1 cellular context compared by ENCODE assay signal in genomic region chr7:101898019-101898575, GRCh38.
TF ChIP-seq lines count a peak whose summit lies in the region.

No MANE protein-coding gene starts in this region.

TF ChIP-seq in GM23338, 12 proteins besides CTCF, POLR2A, EP300 and RAD21 (continued from another document):
- TF ChIP-seq ZNF462 (CRISPR knock-in tag; IDR thresholded peaks at IDR 0.05): no peak
- TF ChIP-seq JUNB (IDR thresholded peaks at IDR 0.05; ENCODE audit: unreplicated experiment): no peak
- TF ChIP-seq NANOG (IDR thresholded peaks at IDR 0.05; ENCODE audit: borderline replicate concordance): no peak
